ENCODE assay signal across 22 cellular contexts in the genomic region with DNA sequence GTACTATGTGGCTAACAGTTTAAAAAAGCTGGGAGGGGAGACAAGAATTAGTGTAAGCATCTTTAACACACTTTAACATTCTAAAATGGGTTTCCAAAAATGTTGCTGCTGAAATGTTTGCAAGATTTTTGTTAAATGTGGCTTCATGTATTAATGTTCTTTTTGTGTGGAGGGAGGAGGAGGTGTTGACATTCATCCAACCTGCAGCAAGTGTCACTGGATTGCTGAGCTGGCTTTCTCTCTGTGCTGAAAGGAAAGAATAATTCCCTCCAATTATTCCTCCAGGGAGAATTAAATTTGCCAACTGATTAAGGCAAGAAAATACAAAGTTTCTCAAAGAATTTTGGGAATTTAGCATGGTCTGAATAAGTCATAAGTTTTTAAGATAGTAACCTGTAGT.
"Had no signal": no experiment of that assay in that cellular context is flagged by ENCODE, and none has a peak within 500 bp of the region (broad histone marks: within the 10 kb centered on the region; RNA-seq: fewer than 3 reads in every experiment).

No MANE protein-coding gene starts in this region.

- H3K9me3 ChIP-seq: MG63, SJCRH30 had no signal

- H3K27me3 ChIP-seq: SJCRH30 had no signal

- ATAC-seq: HepG2, SK-N-SH treated with all-trans-retinoic acid at 6 μM for 48 hours had no signal

- H3K4me1 ChIP-seq: SJCRH30 had no signal

- H3K27ac ChIP-seq: SJCRH30 had no signal

- H3K4me3 ChIP-seq: MG63, SJCRH30 had no signal

- DNase-seq: IMR-90, Karpas-422, KG1, MG63, NCI-H1092, NCI-H1105 treated with DMSO at 0.1 percent for 48 hours, NCI-H1417 treated with DMSO at 0.1 percent for 48 hours, NCI-H146, NCI-H1694 treated with DMSO at 0.1 percent for 48 hours, NCI-H1930, NCI-H2081, NCI-H2107, NCI-H2227 treated with DMSO at 0.1 percent for 48 hours, NCI-H510A, NCI-H524 treated with DMSO at 0.1 percent for 48 hours, NCI-H69, NCI-H774, RPMI8226, SHP77 treated with DMSO at 0.1 percent for 48 hours had no signal

- H3K36me3 ChIP-seq: MG63, SJCRH30 had no signal
